ENCODE assay signal across 1 cellular context in genomic region chr16:89197633-89198416, GRCh38.
TF ChIP-seq lines count a peak whose summit lies in the region.

No MANE protein-coding gene starts in this region.

TF ChIP-seq in HepG2, 621 proteins besides CTCF, POLR2A, EP300 and RAD21 (continued from another document and continues in another):
- TF ChIP-seq ZNF614 (CRISPR knock-in tag; IDR thresholded peaks at IDR 0.05; ENCODE audit: borderline replicate concordance) (peak; percentile 88), MAF1 (CRISPR knock-in tag; IDR thresholded peaks at IDR 0.05; ENCODE audit: borderline replicate concordance) (peak; percentile 81; the same call in 1 of the 2 replicates), ZNF296 (CRISPR knock-in tag; conservative IDR thresholded peaks at IDR 0.05) (peak; percentile 94), ATF3 (CRISPR knock-in tag; IDR thresholded peaks at IDR 0.05) (no peak), CSRNP2 (CRISPR knock-in tag; conservative IDR thresholded peaks at IDR 0.05; ENCODE audit: low read depth) (no peak; the same call in 1 of the 2 replicates), POLR2AphosphoS5 (IDR thresholded peaks at IDR 0.05; ENCODE audit: low read depth, low read length) (no peak; the same call in 1 of the 2 replicates), ZNF609 (CRISPR knock-in tag; IDR thresholded peaks at IDR 0.05; ENCODE audit: borderline replicate concordance) (peak; percentile 95), GMEB2 (CRISPR knock-in tag; IDR thresholded peaks at IDR 0.05; ENCODE audit: low read depth) (no peak), ZFY (CRISPR knock-in tag; IDR thresholded peaks at IDR 0.05) (peak; percentile 89), HNF4G (IDR thresholded peaks at IDR 0.05; ENCODE audit: borderline replicate concordance, low read depth, low read length) (peak; percentile 20; the same call in 1 of the 2 replicates), HNF4G (CRISPR knock-in tag; IDR thresholded peaks at IDR 0.05; ENCODE audit: borderline replicate concordance, low read depth) (0 out of 2 replicates have a peak, but pooled peaks have one; percentile 9), ZNF709 (CRISPR knock-in tag; IDR thresholded peaks at IDR 0.05) (no peak), NRL (CRISPR knock-in tag; IDR thresholded peaks at IDR 0.05; ENCODE audit: borderline replicate concordance) (no peak), SIN3B (IDR thresholded peaks at IDR 0.05; ENCODE audit: low read length) (no peak), HDAC1 (CRISPR knock-in tag; IDR thresholded peaks at IDR 0.05) (peak; percentile 94; the same call in 1 of the 2 replicates), LCORL (IDR thresholded peaks at IDR 0.05) (peak; percentile 87), LCORL (CRISPR knock-in tag; IDR thresholded peaks at IDR 0.05) (peak; percentile 99), FOXK1 (CRISPR knock-in tag; IDR thresholded peaks at IDR 0.05; ENCODE audit: borderline replicate concordance, low read depth) (0 out of 2 replicates have a peak, but pooled peaks have one; percentile 54), PHF8 (CRISPR knock-in tag; IDR thresholded peaks at IDR 0.05) (peak; percentile 68), PBX3 (CRISPR knock-in tag; IDR thresholded peaks at IDR 0.05; ENCODE audit: borderline replicate concordance) (no peak), ZHX2 (IDR thresholded peaks at IDR 0.05; ENCODE audit: low read depth) (no peak), ZHX2 (CRISPR knock-in tag; IDR thresholded peaks at IDR 0.05; ENCODE audit: borderline replicate concordance) (no peak), NR2F6 (IDR thresholded peaks at IDR 0.05) (peak; percentile 98), NR2F6 (CRISPR knock-in tag; IDR thresholded peaks at IDR 0.05) (peak; percentile 99), ZNF501 (CRISPR knock-in tag; IDR thresholded peaks at IDR 0.05) (peak; percentile 77), ZNF496 (CRISPR knock-in tag; IDR thresholded peaks at IDR 0.05; ENCODE audit: insufficient replicate concordance) (no peak), DNMT1 (CRISPR knock-in tag; IDR thresholded peaks at IDR 0.05) (no peak), NCOR1 (IDR thresholded peaks at IDR 0.05; ENCODE audit: borderline replicate concordance, low read length) (peak; percentile 74; the same call in 1 of the 2 replicates), MED13 (CRISPR knock-in tag; IDR thresholded peaks at IDR 0.05) (peak; percentile 84; the same call in 1 of the 2 replicates), ZNF598 (CRISPR knock-in tag; IDR thresholded peaks at IDR 0.05; ENCODE audit: borderline replicate concordance) (no peak), RFXAP (CRISPR knock-in tag; IDR thresholded peaks at IDR 0.05; ENCODE audit: borderline replicate concordance) (peak; percentile 12; the same call in 1 of the 2 replicates), NFE2 (CRISPR knock-in tag; IDR thresholded peaks at IDR 0.05) (no peak), ZSCAN22 (CRISPR knock-in tag; IDR thresholded peaks at IDR 0.05) (0 out of 2 replicates have a peak, but pooled peaks have one; percentile 20), ZNF792 (CRISPR knock-in tag; IDR thresholded peaks at IDR 0.05) (peak; percentile 89), FOXO1 (CRISPR knock-in tag; IDR thresholded peaks at IDR 0.05) (peak; percentile 90), ZNF274 (CRISPR knock-in tag; IDR thresholded peaks at IDR 0.05) (no peak), HDAC2 (CRISPR knock-in tag; IDR thresholded peaks at IDR 0.05) (peak; percentile 91), ZNF333 (CRISPR knock-in tag; IDR thresholded peaks at IDR 0.05; ENCODE audit: borderline replicate concordance) (no peak), ZFP62 (CRISPR knock-in tag; IDR thresholded peaks at IDR 0.05) (no peak), PRPF4 (IDR thresholded peaks at IDR 0.05; ENCODE audit: low read depth, low read length, poor library complexity, severe bottlenecking) (peak; percentile 40), ZNF292 (CRISPR knock-in tag; IDR thresholded peaks at IDR 0.05; ENCODE audit: borderline replicate concordance, low read depth) (peak; percentile 87), HOXA7 (CRISPR knock-in tag; IDR thresholded peaks at IDR 0.05) (no peak), ZNF101 (CRISPR knock-in tag; IDR thresholded peaks at IDR 0.05; ENCODE audit: borderline replicate concordance, low read depth) (no peak; the same call in 1 of the 2 replicates), ZNF235 (CRISPR knock-in tag; IDR thresholded peaks at IDR 0.05; ENCODE audit: borderline replicate concordance) (peak; percentile 52; the same call in 1 of the 2 replicates), ZNF331 (CRISPR knock-in tag; IDR thresholded peaks at IDR 0.05) (0 out of 2 replicates have a peak, but pooled peaks have one; percentile 44), HMGA1 (CRISPR knock-in tag; conservative IDR thresholded peaks at IDR 0.05) (no peak), CREB1 (IDR thresholded peaks at IDR 0.05) (no peak), CREB1 (CRISPR knock-in tag; IDR thresholded peaks at IDR 0.05) (no peak), ZNF567 (CRISPR knock-in tag; IDR thresholded peaks at IDR 0.05; ENCODE audit: borderline replicate concordance) (no peak; the same call in 1 of the 2 replicates), ZFP1 (CRISPR knock-in tag; IDR thresholded peaks at IDR 0.05) (0 out of 2 replicates have a peak, but pooled peaks have one; percentile 25), FOXA3 (CRISPR knock-in tag; IDR thresholded peaks at IDR 0.05) (peak; percentile 88), GATAD1 (CRISPR knock-in tag; IDR thresholded peaks at IDR 0.05) (peak; percentile 71), HMG20A (CRISPR knock-in tag; IDR thresholded peaks at IDR 0.05; ENCODE audit: borderline replicate concordance) (peak; percentile 88; the same call in 1 of the 2 replicates), ZMAT3 (CRISPR knock-in tag; conservative IDR thresholded peaks at IDR 0.05) (no peak), ZNF280B (CRISPR knock-in tag; IDR thresholded peaks at IDR 0.05; ENCODE audit: borderline replicate concordance) (peak; percentile 15; the same call in 1 of the 2 replicates), YEATS2 (CRISPR knock-in tag; IDR thresholded peaks at IDR 0.05; ENCODE audit: borderline replicate concordance) (peak; percentile 54; the same call in 1 of the 2 replicates), TCF7 (IDR thresholded peaks at IDR 0.05; ENCODE audit: low read depth) (peak; percentile 88)
